13 cellular contexts compared by ENCODE assay signal in genomic region chr4:38873290-38873949, GRCh38. TPM values are rescaled to one million over a fixed set of nuclear protein-coding genes. Genes with fewer than 3 reads are reported as not detected.
DNase-seq lines count a peak whose midpoint lies in the region; ATAC-seq and TF ChIP-seq lines count a peak whose summit lies in the region.
"Had no signal": no experiment of that assay in that cellular context is flagged by ENCODE, and none has a peak within 500 bp of the region (broad histone marks: within the 10 kb centered on the region; RNA-seq: fewer than 3 reads in every experiment).

No MANE protein-coding gene starts in this region.

- TF ChIP-seq CTCF in choroid plexus epithelial cell (conservative IDR thresholded peaks at IDR 0.05; ENCODE audit: low read depth, low read length) (peak; percentile 26), parathyroid adenoma (IDR thresholded peaks at IDR 0.05) (no peak)

- DNase-seq in DMS53 treated with DMSO at 0.1 percent for 48 hours (lab: John Stamatoyannopoulos, UW; ENCODE audit: unreplicated experiment) (peak; percentile 79), NCI-H2029 (lab: John Stamatoyannopoulos, UW) (peak; percentile 84), choroid plexus epithelial cell (ENCODE audit: low read depth) (no peak), NCI-H2196 (lab: John Stamatoyannopoulos, UW; ENCODE audit: unreplicated experiment) (no peak), cardiac septum (ENCODE audit: low spot score) (no peak)
- DNase-seq in activated CD4-positive, alpha-beta T cell treated with anti-CD3 and anti-CD28 coated beads for 4 hours = no peak
- DNase-seq: activated T-cell treated with anti-CD3 and anti-CD28 coated beads, Interleukin-2, amount 50 U/mL, for 4 hours; erythroblast; NCI-H2081 treated with DMSO at 0.1 percent for 48 hours had no signal

- H3K27me3 ChIP-seq in parathyroid adenoma (ENCODE audit: control insufficient read depth, insufficient read depth, low read length) = no peaks in the 10 kb centered on the region

- H3K4me1 ChIP-seq in parathyroid adenoma = no peaks in the 10 kb centered on the region

- H3K4me3 ChIP-seq in choroid plexus epithelial cell (ENCODE audit: low read depth, low read length) (no peak overlapping the region), parathyroid adenoma (ENCODE audit: low read depth, low read length) (no peak overlapping the region)
- H3K4me3 ChIP-seq: BLaER1 treated with 17β-estradiol and CSF1 and Interleukin-3, amounts not matched to agents 10 nM and 100 nM had no signal

- intact Hi-C loops in cardiac septum (cut with DNase I) = no loop called here

- H3K9ac ChIP-seq in parathyroid adenoma = no peak overlapping the region
- H3K9ac ChIP-seq: BLaER1 treated with 17β-estradiol and CSF1 and Interleukin-3, amounts not matched to agents 10 nM and 100 nM had no signal

- no peak overlapping the region for H2AFZ ChIP-seq in parathyroid adenoma

- no peaks in the 10 kb centered on the region for H3K79me2 ChIP-seq in parathyroid adenoma

- no peak for ATAC-seq in GM19328 (IDR thresholded peaks at IDR 0.05; ENCODE audit: unreplicated experiment)
- ATAC-seq: activated T-cell treated with anti-CD3 and anti-CD28 coated beads, Interleukin-2, amount 50 U/mL, for 4 hours had no signal

- H3K36me3 ChIP-seq in parathyroid adenoma (ENCODE audit: control insufficient read depth, insufficient read depth, low read length) = no peaks in the 10 kb centered on the region

- peak overlapping the region; percentile 5 for H3K27ac ChIP-seq in parathyroid adenoma
- H3K27ac ChIP-seq: BLaER1 treated with 17β-estradiol and CSF1 and Interleukin-3, amounts not matched to agents 10 nM and 100 nM; RWPE1 had no signal

- H3K4me2 ChIP-seq in parathyroid adenoma (ENCODE audit: low read length) = peak overlapping the region; percentile 21

- no peaks in the 10 kb centered on the region for H3K9me3 ChIP-seq in parathyroid adenoma (ENCODE audit: control insufficient read depth, low read length)

RNA-seq across cellular contexts. Expression of gene FAM114A1, which starts 5.8 kb away (rescaled TPM):
- 26.1 TPM for total RNA-seq in cardiac septum

RNA-seq across cellular contexts. Expression of gene TLR6, which starts 16.8 kb away (rescaled TPM):
- 1.2 TPM for total RNA-seq in cardiac septum

Comparison
In these comparisons a context has a peak if more than half of its experiments do, and no peak if none do; other contexts are left out.
1. DNase-seq: peak in DMS53 treated with DMSO at 0.1 percent for 48 hours (single experiment) and NCI-H2029 (single experiment); none in choroid plexus epithelial cell (single experiment), NCI-H2196 (single experiment), cardiac septum (single experiment) and activated CD4-positive, alpha-beta T cell treated with anti-CD3 and anti-CD28 coated beads for 4 hours (0 of 2).